Comparison of ENCODE assay signal across 8 cellular contexts in the genomic region with DNA sequence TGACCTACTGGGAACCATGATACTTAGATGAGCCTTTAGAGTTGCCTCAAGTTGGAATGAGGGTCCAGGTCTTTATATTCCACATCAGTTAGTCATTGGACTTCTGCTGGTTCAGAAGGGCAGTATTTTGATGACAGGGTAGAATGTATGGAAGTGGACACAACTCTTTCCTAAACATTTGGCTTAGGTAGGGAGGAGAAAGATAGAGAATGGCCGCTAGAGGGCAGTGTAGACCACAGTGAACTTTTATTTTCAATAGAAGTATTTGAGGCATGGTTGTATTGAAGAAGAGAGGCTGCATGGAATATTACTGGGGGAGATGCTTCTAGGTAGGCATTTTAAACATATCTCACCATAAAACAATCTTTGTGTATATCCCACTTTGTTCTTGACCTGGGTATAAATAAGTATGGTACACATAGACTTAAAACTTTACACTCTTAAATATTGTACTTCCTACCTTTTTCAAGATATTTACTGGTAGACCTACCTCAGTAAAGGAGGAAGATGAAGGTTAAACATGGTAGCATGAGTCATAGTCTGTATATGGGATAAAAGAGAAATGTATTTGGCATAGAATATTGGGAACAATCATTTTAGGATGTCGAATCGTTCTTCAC.
DNase-seq lines count a peak whose midpoint lies in the region; ATAC-seq and TF ChIP-seq lines count a peak whose summit lies in the region.

No MANE protein-coding gene starts in this region.

- TF ChIP-seq POLR2A in right lobe of liver (IDR thresholded peaks at IDR 0.05), result no peak

- 48% methylated on average over 3 of the region's 3 CpGs for WGBS in right lobe of liver (ENCODE audit: insufficient coverage, low coverage, low lambda C conversion rate, missing lambda C conversion rate)

- H3K4me1 ChIP-seq in right lobe of liver, result no peaks in the 10 kb centered on the region

- no peaks in the 10 kb centered on the region for H3K27me3 Mint-ChIP-seq in stimulated activated naive CD8-positive, alpha-beta T cell treated with anti-CD3 and anti-CD28 coated beads, Interleukin-15, amount 100 ng/mL, for 72 hours

- H3K4me3 ChIP-seq in LNCaP clone FGC (ENCODE audit: low read depth, low read length) (no peak overlapping the region), choroid plexus epithelial cell (ENCODE audit: low read depth, low read length) (no peak overlapping the region), right lobe of liver (no peak overlapping the region)

- intact Hi-C loops in right lobe of liver (cut with DNase I), result loop anchor here in 1 of 2 donors (10.0 kb wide), 1 partner anchor 1318 kb away; no protein-coding TSS in a partner anchor

- H3K27ac Mint-ChIP-seq in stimulated activated naive CD8-positive, alpha-beta T cell treated with anti-CD3 and anti-CD28 coated beads, Interleukin-15, amount 100 ng/mL, for 72 hours, result no peak overlapping the region

- TF ChIP-seq CTCF in LNCaP clone FGC (IDR thresholded peaks at IDR 0.05; ENCODE audit: control insufficient read depth, extremely low read depth, insufficient read depth) (peak; percentile 62), choroid plexus epithelial cell (conservative IDR thresholded peaks at IDR 0.05; ENCODE audit: low read depth, low read length) (peak; percentile 69), right lobe of liver (IDR thresholded peaks at IDR 0.05) (peak; percentile 76 to 88 (median 80))

- H3K9me3 ChIP-seq in right lobe of liver, result no peaks in the 10 kb centered on the region

- DNase-seq in activated CD4-positive, CD25-positive, alpha-beta regulatory T cell treated with anti-CD3 and anti-CD28 coated beads, Interleukin-2, amount 50 U/mL, for 16 hours (ENCODE audit: low read depth, low spot score), result peak; percentile 1
- DNase-seq in LNCaP clone FGC (ENCODE audit: low read depth) (peak; percentile 14), T-helper 1 cell (peak in 4 of 5 donors; percentile 12 to 42 (median 20)), choroid plexus epithelial cell (ENCODE audit: low read depth) (peak; percentile 80), right lobe of liver (peak in 1 of 3 donors; percentile 59)
- DNase-seq in stimulated activated naive CD8-positive, alpha-beta T cell treated with anti-CD3 and anti-CD28 coated beads, Interleukin-15, amount 100 ng/mL, for 72 hours, result peak; percentile 12 to 18

- no peaks in the 10 kb centered on the region for H3K36me3 ChIP-seq in right lobe of liver

- no peaks in the 10 kb centered on the region for H3K27me3 ChIP-seq in right lobe of liver

- ATAC-seq in activated CD4-positive, CD25-positive, alpha-beta regulatory T cell treated with anti-CD3 and anti-CD28 coated beads, Interleukin-2, amount 50 U/mL, for 24 hours, result no peak
- ATAC-seq in GM21825 (IDR thresholded peaks at IDR 0.05; ENCODE audit: unreplicated experiment) (peak; percentile 81), right lobe of liver (peak; percentile 83 to 89 (median 88))
- ATAC-seq in stimulated activated naive CD8-positive, alpha-beta T cell treated with anti-CD3 and anti-CD28 coated beads, Interleukin-15, amount 100 ng/mL, for 72 hours, result peak; percentile 45

- H3K4me3 Mint-ChIP-seq in stimulated activated naive CD8-positive, alpha-beta T cell treated with anti-CD3 and anti-CD28 coated beads, Interleukin-15, amount 100 ng/mL, for 72 hours, result no peak overlapping the region

- no peak overlapping the region for H3K27ac ChIP-seq in right lobe of liver

- no peaks in the 10 kb centered on the region for H3K4me1 Mint-ChIP-seq in stimulated activated naive CD8-positive, alpha-beta T cell treated with anti-CD3 and anti-CD28 coated beads, Interleukin-15, amount 100 ng/mL, for 72 hours

- no peaks in the 10 kb centered on the region for H3K9me3 Mint-ChIP-seq in stimulated activated naive CD8-positive, alpha-beta T cell treated with anti-CD3 and anti-CD28 coated beads, Interleukin-15, amount 100 ng/mL, for 72 hours

Comparison
In these comparisons a context has a peak if more than half of its experiments do, and no peak if none do; other contexts are left out.
1. ATAC-seq: peak in GM21825 (single experiment), right lobe of liver (4 of 4) and stimulated activated naive CD8-positive, alpha-beta T cell treated with anti-CD3 and anti-CD28 coated beads, Interleukin-15, amount 100 ng/mL, for 72 hours (single experiment); none in activated CD4-positive, CD25-positive, alpha-beta regulatory T cell treated with anti-CD3 and anti-CD28 coated beads, Interleukin-2, amount 50 U/mL, for 24 hours (0 of 2).
2. Peak in every context shown above with its lines, with median percentiles within 50 percentile points of each other: CTCF ChIP-seq.